1 cellular context compared by ENCODE assay signal in genomic region chr1:74780600-74780999, GRCh38.
TF ChIP-seq lines count a peak whose summit lies in the region.

No MANE protein-coding gene starts in this region.

TF ChIP-seq in SK-N-SH, 30 proteins besides CTCF, POLR2A, EP300 and RAD21 (continued from another document):
- no peak for TF ChIP-seq MXI1 (IDR thresholded peaks at IDR 0.05; ENCODE audit: low read depth, low read length)
- TF ChIP-seq TCF12 (IDR thresholded peaks at IDR 0.05) = no peak
